ENCODE assay signal across 8 cellular contexts in genomic region chr3:124761250-124761796, GRCh38. TPM values are rescaled to one million over a fixed set of nuclear protein-coding genes. Genes with fewer than 3 reads are reported as not detected.
A peak's percentile ranks its signal among the peaks of the same experiment; 100 is the strongest.
DNase-seq lines count a peak whose midpoint lies in the region; ATAC-seq, FAIRE-seq and TF ChIP-seq lines count a peak whose summit lies in the region.

No MANE protein-coding gene starts in this region.

- ATAC-seq in GM19395 (IDR thresholded peaks at IDR 0.05; ENCODE audit: unreplicated experiment) (peak; percentile 50), gastrocnemius medialis (peak; percentile 87 to 93), HG02763 (IDR thresholded peaks at IDR 0.05; ENCODE audit: unreplicated experiment) (no peak)

- no peak overlapping the region for H3K27ac ChIP-seq in astrocyte (ENCODE audit: low read depth, low read length)
- peak overlapping the region; percentile 1 to 39 (median 16) for H3K27ac ChIP-seq in gastrocnemius medialis

- in situ Hi-C loops in gastrocnemius medialis (cut with MboI; ENCODE audit: low sequenced_read_pairs in 4 of 4): loop anchor here (5.0 to 25.0 kb wide), 2 partner anchors 141 to 401 kb away; no protein-coding TSS in a partner anchor

- peak overlapping the region; percentile 15 for H3K9ac ChIP-seq in astrocyte (ENCODE audit: low read length)

- DNase-seq in AG08396 (ENCODE audit: low spot score) (peak; percentile 83), NCI-H2029 (lab: John Stamatoyannopoulos, UW) (peak; percentile 73), T1000 (lab: John Stamatoyannopoulos, UW) (peak; percentile 59), astrocyte (ENCODE audit: low read depth) (peak; percentile 81), hepatic stellate cell (ENCODE audit: low spot score) (peak; percentile 83), gastrocnemius medialis (peak; percentile 57 to 76)

- intact Hi-C loops in gastrocnemius medialis (cut with DNase I; ENCODE audit: low total_unique reads): loop anchor here (1.0 kb wide), 2 partner anchors 74 to 140 kb away; no protein-coding TSS in a partner anchor

- FAIRE-seq in astrocyte (lab: Jason Lieb, UNC): no peak

- TF ChIP-seq CTCF in astrocyte (IDR thresholded peaks at IDR 0.05; ENCODE audit: insufficient read depth, low read depth, low read length) (peak; percentile 95), gastrocnemius medialis (IDR thresholded peaks at IDR 0.05 in 4 of 5, conservative IDR thresholded peaks at IDR 0.05 in 1 of 5) (peak; percentile 95 to 99 (median 97))

- no peaks in the 10 kb centered on the region for H3K79me2 ChIP-seq in astrocyte (ENCODE audit: insufficient read depth, low read length)

- H3K4me3 ChIP-seq in astrocyte (ENCODE audit: insufficient read depth, low read depth, low read length): no peak overlapping the region
- no peak overlapping the region for H3K4me3 ChIP-seq in gastrocnemius medialis

- peaks cover 35% of the 10 kb centered on the region for H3K36me3 Mint-ChIP-seq in astrocyte (ENCODE audit: low read depth, unreplicated experiment)

- H3K27me3 ChIP-seq in astrocyte (ENCODE audit: insufficient read depth, low read length) (no peaks in the 10 kb centered on the region), gastrocnemius medialis (no peaks in the 10 kb centered on the region)

- no peaks in the 10 kb centered on the region for H3K9me3 Mint-ChIP-seq in astrocyte (ENCODE audit: unreplicated experiment)

- TF ChIP-seq POLR2A in gastrocnemius medialis (IDR thresholded peaks at IDR 0.05): no peak

- no peak overlapping the region for H3K4me3 Mint-ChIP-seq in astrocyte (ENCODE audit: unreplicated experiment)

- H3K4me1 ChIP-seq in astrocyte (ENCODE audit: insufficient read depth, low read length): peaks cover 8% of the 10 kb centered on the region
- peaks cover 6 to 7% of the 10 kb centered on the region in 2 donors for H3K4me1 ChIP-seq in gastrocnemius medialis

- H3K27me3 Mint-ChIP-seq in astrocyte (ENCODE audit: low read depth, unreplicated experiment): peaks cover 8% of the 10 kb centered on the region

- peak overlapping the region; percentile 34 for H3K4me2 ChIP-seq in astrocyte (ENCODE audit: low read length)

- no peak overlapping the region for H3K27ac Mint-ChIP-seq in astrocyte (ENCODE audit: unreplicated experiment)

- H3K9me3 ChIP-seq in astrocyte (ENCODE audit: insufficient read depth, low read depth, low read length) (no peaks in the 10 kb centered on the region), gastrocnemius medialis (no peaks in the 10 kb centered on the region)

- H3K4me1 Mint-ChIP-seq in astrocyte (ENCODE audit: low read depth, unreplicated experiment): peaks cover 28% of the 10 kb centered on the region

- no peak overlapping the region for H2AFZ ChIP-seq in astrocyte (ENCODE audit: low read depth, low read length)

- H3K36me3 ChIP-seq in astrocyte (ENCODE audit: insufficient read depth, low read length) (peaks cover 16% of the 10 kb centered on the region), gastrocnemius medialis (peaks cover 0 to 34% of the 10 kb centered on the region in 2 donors)

- no peaks in the 10 kb centered on the region for H4K20me1 ChIP-seq in astrocyte (ENCODE audit: insufficient read depth, low read length)

RNA-seq across cellular contexts. Expression of gene UMPS, which starts 31.1 kb away (rescaled TPM):
- total RNA-seq in astrocyte (25.4 and 38.3 TPM in 2 replicates), gastrocnemius medialis (1 to 10 TPM; 2.2 to 7.6 (median 6.2) TPM)
